ENCODE assay signal across 8 cellular contexts in the genomic region with DNA sequence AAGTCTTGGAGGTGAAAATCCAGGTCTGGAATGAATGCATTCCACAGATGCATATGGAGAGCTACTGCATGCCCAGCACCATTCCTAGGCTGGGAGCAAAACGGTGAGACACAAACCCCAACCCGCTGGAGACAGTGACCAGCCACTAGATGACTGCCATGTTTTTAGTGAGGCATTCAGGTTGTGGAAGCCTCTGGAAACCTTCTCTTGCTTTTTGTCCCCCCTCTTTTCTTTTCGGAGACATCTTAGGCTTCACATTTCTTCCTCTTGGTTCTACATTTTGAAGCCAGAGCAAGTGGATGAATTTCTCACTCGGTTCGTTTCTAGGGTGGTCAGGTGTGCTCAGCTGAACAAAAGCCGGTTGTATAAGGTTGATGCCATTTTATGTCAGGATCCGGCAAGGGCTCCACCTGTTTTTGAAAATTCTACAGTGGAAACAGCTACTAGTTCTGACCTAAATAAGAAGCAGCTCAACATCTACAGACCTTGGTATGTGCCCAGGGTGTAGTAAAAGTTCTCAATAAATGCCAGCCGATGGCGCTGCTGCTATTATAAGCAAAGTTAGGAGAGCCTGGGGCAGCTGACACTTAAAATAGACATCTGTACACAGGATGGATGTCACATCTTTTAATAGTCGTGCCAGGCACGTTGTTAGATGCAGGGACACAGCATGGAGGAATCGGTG. TPM values are rescaled to one million over a fixed set of nuclear protein-coding genes. Genes with fewer than 3 reads are reported as not detected.
DNase-seq lines count a peak whose midpoint lies in the region; ATAC-seq, FAIRE-seq and TF ChIP-seq lines count a peak whose summit lies in the region.

No MANE protein-coding gene starts in this region.

- WGBS in A549 (ENCODE audit: missing lambda C conversion rate) = 23% methylated on average over 12 of the region's 12 CpGs
- no CpG with 5 or more reads among the region's 12 CpGs for WGBS in iPS DF 6.9 (ENCODE audit: insufficient coverage, insufficient read length)

- H3K4me3 ChIP-seq in A549 (peak overlapping the region; percentile 51), GM08714 (ENCODE audit: low read length) (peak overlapping the region; percentile 70; the same call in 1 of the 2 replicates), adipocyte (ENCODE audit: low read length) (peak overlapping the region; percentile 82), iPS DF 6.9 (ENCODE audit: low read length) (peak overlapping the region; percentile 67; the same call in 1 of the 2 replicates), skeletal muscle tissue (ENCODE audit: low read length in 3 of 3) (peak overlapping the region; percentile 69 to 79 (median 79))

- no peak for TF ChIP-seq EP300 in A549 (IDR thresholded peaks at IDR 0.05)

- ATAC-seq in A549 (peak in 1 of 2 experiments; percentile 6; a peak in 2 of 6 replicates), HG03520 (IDR thresholded peaks at IDR 0.05; ENCODE audit: unreplicated experiment) (no peak)

- H3K4me1 ChIP-seq in A549 (peaks cover 37% of the 10 kb centered on the region), adipocyte (ENCODE audit: control insufficient read depth, insufficient read depth, low read length) (peaks cover 35% of the 10 kb centered on the region), iPS DF 6.9 (ENCODE audit: control insufficient read depth, insufficient read depth, low read length) (no peaks in the 10 kb centered on the region; the same call in 1 of the 2 replicates), skeletal muscle tissue (ENCODE audit: control insufficient read depth in 3 of 3, insufficient read depth in 3 of 3, low read length in 3 of 3) (peaks cover 45 to 63% (median 53%) of the 10 kb centered on the region in 3 donors)

- no peak for TF ChIP-seq POLR2A in A549 (IDR thresholded peaks at IDR 0.05; ENCODE audit: low read length)

- no peak for TF ChIP-seq CTCF in A549 (IDR thresholded peaks at IDR 0.05)
- TF ChIP-seq CTCF in GM13977 (IDR thresholded peaks at IDR 0.05; ENCODE audit: extremely low read depth, insufficient read depth, missing control alignments) = no peak

- H3K27ac ChIP-seq in A549 = peak overlapping the region; percentile 79 to 99
- H3K27ac ChIP-seq in iPS DF 6.9 (ENCODE audit: low read length) = no peak overlapping the region
- H3K27ac ChIP-seq in skeletal muscle tissue (ENCODE audit: low read depth, low read length) = peak overlapping the region; percentile 97

- no peaks in the 10 kb centered on the region for H3K36me3 ChIP-seq in adipocyte (ENCODE audit: control insufficient read depth, insufficient read depth, low read length, severe bottlenecking)
- no peaks in the 10 kb centered on the region; the same call in 1 of the 2 replicates for H3K36me3 ChIP-seq in iPS DF 6.9 (ENCODE audit: control insufficient read depth, insufficient read depth, low read length)
- H3K36me3 ChIP-seq in skeletal muscle tissue (ENCODE audit: control insufficient read depth in 3 of 3, insufficient read depth in 3 of 3, low read length in 3 of 3) = peaks cover 0 to 9% (median 3%) of the 10 kb centered on the region in 3 donors

- H3K9me3 ChIP-seq in A549 = no peaks in the 10 kb centered on the region
- no peaks in the 10 kb centered on the region for H3K9me3 ChIP-seq in adipocyte (ENCODE audit: control insufficient read depth, low read length)
- H3K9me3 ChIP-seq in iPS DF 6.9 (ENCODE audit: control insufficient read depth, insufficient read depth, low read length) = no peaks in the 10 kb centered on the region
- H3K9me3 ChIP-seq in skeletal muscle tissue (ENCODE audit: control insufficient read depth in 3 of 3, low read length in 3 of 3) = no peaks in the 10 kb centered on the region

- no peak for FAIRE-seq in A549 (lab: Jason Lieb, UNC)

- peak in 1 of 2 experiments; percentile 68 for DNase-seq in A549 (ENCODE audit: low read depth in 1 of 2, low spot score in 1 of 2)
- peak; percentile 64 for DNase-seq in NCI-H460 (ENCODE audit: extremely low read depth, low read depth)
- DNase-seq in adipocyte (ENCODE audit: low read depth) = peak; percentile 39
- no peak for DNase-seq in iPS DF 6.9 (ENCODE audit: low read depth, low spot score)
- no peak for DNase-seq in GM13977 (ENCODE audit: low spot score)

- POLR2A ChIA-PET in A549 (lab: Yijun Ruan, JAX) = interaction anchor here (0.7 kb wide), 2 partner anchors 45 to 1431 kb away, joined by 3 to 4 read pairs; a partner anchor contains a TSS

- in situ Hi-C loops in GM13977 (cut with MboI; ENCODE audit: low pct_unique_long_range_greater_than_20kb, low sequenced_read_pairs, unreplicated experiment) = loop anchor here (25.0 kb wide), 2 partner anchors 355 to 605 kb away; a partner anchor contains a TSS

- peak in 1 of 2 experiments; percentile 29; a peak in 1 of 5 replicates for TF ChIP-seq RAD21 in A549 (conservative IDR thresholded peaks at IDR 0.05 in 1 of 2, IDR thresholded peaks at IDR 0.05 in 1 of 2)

- H3K9ac ChIP-seq in adipocyte (ENCODE audit: low read length) (peak overlapping the region; percentile 75), skeletal muscle tissue (ENCODE audit: low read depth in 1 of 3, low read length in 3 of 3) (peak overlapping the region; percentile 73 to 98 (median 75))

- CTCF ChIA-PET in A549 (lab: Yijun Ruan, JAX) = interaction anchor here (0.6 to 8.8 kb wide), 29 partner anchors 8 to 473 kb away, joined by 3 to 100 read pairs (median 6); a partner anchor contains a TSS

- H3K27me3 ChIP-seq in adipocyte (replicated peaks; ENCODE audit: control insufficient read depth, insufficient read depth, low read length) (no peaks in the 10 kb centered on the region), iPS DF 6.9 (ENCODE audit: control insufficient read depth, insufficient read depth, low read length) (no peaks in the 10 kb centered on the region; the same call in 1 of the 2 replicates), skeletal muscle tissue (ENCODE audit: control insufficient read depth in 3 of 3, insufficient read depth in 3 of 3, low read length in 3 of 3) (no peaks in the 10 kb centered on the region)

- H3K4me2 ChIP-seq in A549 = peak overlapping the region; percentile 90

TF ChIP-seq in A549, 52 proteins besides CTCF, POLR2A, EP300 and RAD21:
- TF ChIP-seq, protein P1, sequence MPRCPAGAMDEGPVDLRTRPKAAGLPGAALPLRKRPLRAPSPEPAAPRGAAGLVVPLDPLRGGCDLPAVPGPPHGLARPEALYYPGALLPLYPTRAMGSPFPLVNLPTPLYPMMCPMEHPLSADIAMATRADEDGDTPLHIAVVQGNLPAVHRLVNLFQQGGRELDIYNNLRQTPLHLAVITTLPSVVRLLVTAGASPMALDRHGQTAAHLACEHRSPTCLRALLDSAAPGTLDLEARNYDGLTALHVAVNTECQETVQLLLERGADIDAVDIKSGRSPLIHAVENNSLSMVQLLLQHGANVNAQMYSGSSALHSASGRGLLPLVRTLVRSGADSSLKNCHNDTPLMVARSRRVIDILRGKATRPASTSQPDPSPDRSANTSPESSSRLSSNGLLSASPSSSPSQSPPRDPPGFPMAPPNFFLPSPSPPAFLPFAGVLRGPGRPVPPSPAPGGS (IDR thresholded peaks at IDR 0.05) = no peak
- TF ChIP-seq PHF8 (IDR thresholded peaks at IDR 0.05; ENCODE audit: borderline replicate concordance, low read depth) = 0 out of 2 replicates have a peak, but pooled peaks have one; percentile 9

RNA-seq across cellular contexts. Expression of a gene that starts 1.8 kb away (rescaled TPM):
- polyA plus RNA-seq in A549 (2011; rRNA removed) (8.5 and 10.8 TPM in 2 replicates), A549 (2017; fragmentation: RNase III; extraction: RNeasy Plus Mini Kit Qiagen cat#74134 plus additional on column Dnase treatment) (6.0 to 7.9 TPM (median 7.2 TPM) in 3 replicates)
- 8.6 and 8.8 TPM in 2 replicates for polyA plus RNA-seq in A549 (2012; cell fraction: cytosol; rRNA removed)
- 30.0 and 37.7 TPM in 2 replicates for polyA plus RNA-seq in A549 (2012; cell fraction: nucleus; rRNA removed)
- polyA minus RNA-seq in A549 (2011; rRNA and poly(A)+ RNA removed) = 6.5 and 7.9 TPM in 2 replicates
- total RNA-seq in NCI-H460 (2014; rRNA removed; shearing (Covaris generic)) = 14.8 and 15.0 TPM in 2 replicates
- 42.8 and 46.9 TPM in 2 replicates for polyA plus RNA-seq in NCI-H460 (2014; cell fraction: nucleus; rRNA removed)
- total RNA-seq in skeletal muscle tissue = 15.7 TPM

RNA-seq across cellular contexts. Expression of a gene that starts 12.7 kb away (rescaled TPM):
- polyA plus RNA-seq in A549 (2011; rRNA removed) (10.4 and 12.6 TPM in 2 replicates), A549 (2017; fragmentation: RNase III; extraction: RNeasy Plus Mini Kit Qiagen cat#74134 plus additional on column Dnase treatment) (18.5 to 25.1 TPM (median 19.3 TPM) in 3 replicates)
- polyA plus RNA-seq in A549 (2012; cell fraction: cytosol; rRNA removed) = 21.3 and 23.1 TPM in 2 replicates
- polyA plus RNA-seq in A549 (2012; cell fraction: nucleus; rRNA removed) = 93.2 and 98.3 TPM in 2 replicates
- 8.8 and 11.1 TPM in 2 replicates for polyA minus RNA-seq in A549 (2011; rRNA and poly(A)+ RNA removed)
- 65.2 and 70.8 TPM in 2 replicates for total RNA-seq in NCI-H460 (2014; rRNA removed; shearing (Covaris generic))
- 106 and 162 TPM in 2 replicates for polyA plus RNA-seq in NCI-H460 (2014; cell fraction: nucleus; rRNA removed)
- total RNA-seq in skeletal muscle tissue = 5.2 TPM

RNA-seq across cellular contexts. Expression of a gene that starts 45.0 kb away (rescaled TPM):
- polyA plus RNA-seq in A549 (2011; rRNA removed) (60.8 and 74.6 TPM in 2 replicates), A549 (2017; fragmentation: RNase III; extraction: RNeasy Plus Mini Kit Qiagen cat#74134 plus additional on column Dnase treatment) (59.9 to 67.4 TPM (median 61.8 TPM) in 3 replicates)
- 55.0 and 56.3 TPM in 2 replicates for polyA plus RNA-seq in A549 (2012; cell fraction: cytosol; rRNA removed)
- 32.1 and 35.2 TPM in 2 replicates for polyA plus RNA-seq in A549 (2012; cell fraction: nucleus; rRNA removed)
- 33.8 and 39.1 TPM in 2 replicates for polyA minus RNA-seq in A549 (2011; rRNA and poly(A)+ RNA removed)
- 96.7 and 101 TPM in 2 replicates for total RNA-seq in NCI-H460 (2014; rRNA removed; shearing (Covaris generic))
- polyA plus RNA-seq in NCI-H460 (2014; cell fraction: nucleus; rRNA removed) = 54.0 and 69.8 TPM in 2 replicates
- total RNA-seq in skeletal muscle tissue = 24.0 TPM

RNA-seq across cellular contexts. Expression of a gene that starts 45.0 kb away (rescaled TPM):
- polyA plus RNA-seq in A549 (2011; rRNA removed) (7.6 and 10.5 TPM in 2 replicates), A549 (2017; fragmentation: RNase III; extraction: RNeasy Plus Mini Kit Qiagen cat#74134 plus additional on column Dnase treatment) (5.6 to 5.9 TPM (median 5.7 TPM) in 3 replicates)
- 3.5 and 4.5 TPM in 2 replicates for polyA plus RNA-seq in A549 (2012; cell fraction: cytosol; rRNA removed)
- 7.5 and 10.0 TPM in 2 replicates for polyA plus RNA-seq in A549 (2012; cell fraction: nucleus; rRNA removed)
- polyA minus RNA-seq in A549 (2011; rRNA and poly(A)+ RNA removed) = 19.3 and 20.8 TPM in 2 replicates
- total RNA-seq in NCI-H460 (2014; rRNA removed; shearing (Covaris generic)) = 2.3 and 3.2 TPM in 2 replicates
- polyA plus RNA-seq in NCI-H460 (2014; cell fraction: nucleus; rRNA removed) = 1.9 and 2.4 TPM in 2 replicates
- 12.0 TPM for total RNA-seq in skeletal muscle tissue

Comparison
In these comparisons a context has a peak if more than half of its experiments do, and no peak if none do; other contexts are left out.
1. DNase-seq: peak in NCI-H460 (single experiment) and adipocyte (single experiment); none in iPS DF 6.9 (single experiment) and GM13977 (single experiment).
2. RNA of a gene that starts 12.7 kb away (total RNA-seq): 65.2 to 70.8 TPM in NCI-H460; 5.2 TPM in skeletal muscle tissue (single experiment); every median in the first group is over 10 times any median in the second.
3. Peak in every context shown above with its lines, with median percentiles within 50 percentile points of each other: H3K4me3 ChIP-seq.